ENCODE assay signal across 25 cellular contexts in genomic region chr5:44891116-44891515, GRCh38.
"Had no signal": no experiment of that assay in that cellular context is flagged by ENCODE, and none has a peak within 500 bp of the region (broad histone marks: within the 10 kb centered on the region; RNA-seq: fewer than 3 reads in every experiment).

No MANE protein-coding gene starts in this region.

- H3K27ac ChIP-seq: HL-60, KMS-11, RWPE1 had no signal

- DNase-seq: Kasumi-1; MM.1S; NCI-H1092 treated with DMSO at 0.1 percent for 48 hours; NCI-H1436; NCI-H187; NCI-H2029; NCI-H2081 treated with DMSO at 0.1 percent for 48 hours; NCI-H2171; NCI-H226; NCI-H446; NCI-H510A; NCI-H524 treated with DMSO at 0.1 percent for 48 hours; NCI-H69; NCI-H774; NK-92 treated with Interleukin-12 subunit alpha and Interleukin-12 subunit beta, amount 100 ng/mL, for 24 hours; PC-3; SHP77; SK-N-SH; SW 1271; T-cell had no signal

- ATAC-seq: K562, Panc1, PC-3, T-cell had no signal

- H3K9me3 ChIP-seq: SK-N-SH had no signal

- H3K4me3 ChIP-seq: K562 had no signal
